Comparison of ENCODE assay signal across 1 cellular context in the genomic region with DNA sequence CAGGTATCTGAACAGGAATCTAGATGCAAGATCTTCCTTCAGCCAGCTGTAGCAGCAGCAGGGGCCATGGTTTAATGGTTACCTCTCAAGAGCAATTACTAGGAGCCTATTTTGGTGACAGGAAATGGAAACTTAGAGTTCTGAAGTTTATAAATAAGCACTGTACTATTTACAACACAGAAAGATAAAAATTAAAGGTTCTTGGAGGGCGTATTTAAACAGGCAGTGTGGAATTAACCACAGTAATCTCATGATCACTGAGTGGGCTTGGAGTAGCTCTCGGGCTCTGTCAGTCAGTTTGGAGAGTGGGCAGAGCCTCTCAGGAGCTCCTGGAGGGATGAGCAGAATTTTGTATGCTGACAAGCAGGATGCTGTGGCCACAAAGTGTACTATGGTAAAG.
TF ChIP-seq lines count a peak whose summit lies in the region.

No MANE protein-coding gene starts in this region.

TF ChIP-seq in GM12878, 131 proteins besides CTCF, POLR2A, EP300 and RAD21 (continued from another document):
- TF ChIP-seq POLR2AphosphoS2 (IDR thresholded peaks at IDR 0.05; ENCODE audit: low read depth, low read length) (no peak), TBL1XR1 (IDR thresholded peaks at IDR 0.05; ENCODE audit: low read depth, low read length) (peak; percentile 83; the same call in 1 of the 2 replicates), POLR2AphosphoS5 (IDR thresholded peaks at IDR 0.05; ENCODE audit: low read length) (no peak), IRF5 (IDR thresholded peaks at IDR 0.05; ENCODE audit: borderline replicate concordance) (no peak), ATF7 (IDR thresholded peaks at IDR 0.05; ENCODE audit: low read depth) (peak; percentile 56), CHD1 (IDR thresholded peaks at IDR 0.05; ENCODE audit: low read depth, low read length) (no peak), MLLT1 (IDR thresholded peaks at IDR 0.05) (no peak), YY1 (IDR thresholded peaks at IDR 0.05; ENCODE audit: low read depth, low read length) (peak; percentile 49; the same call in 1 of the 2 replicates), IRF4 (IDR thresholded peaks at IDR 0.05; ENCODE audit: low read depth, low read length) (no peak), POU2F2 (IDR thresholded peaks at IDR 0.05; ENCODE audit: borderline replicate concordance, low read depth, low read length) (no peak), ZNF217 (IDR thresholded peaks at IDR 0.05) (0 out of 2 replicates have a peak, but pooled peaks have one; percentile 59), ZNF24 (IDR thresholded peaks at IDR 0.05) (no peak), RUNX3 (IDR thresholded peaks at IDR 0.05; ENCODE audit: low read length) (peak; percentile 58), ZZZ3 (IDR thresholded peaks at IDR 0.05; ENCODE audit: control insufficient read depth, insufficient read length, low read depth) (no peak), FOXM1 (IDR thresholded peaks at IDR 0.05; ENCODE audit: low read depth, low read length) (peak; percentile 68; the same call in 1 of the 2 replicates), NBN (IDR thresholded peaks at IDR 0.05) (0 out of 2 replicates have a peak, but pooled peaks have one; percentile 25), NR2C1 (IDR thresholded peaks at IDR 0.05) (no peak), PKNOX1 (IDR thresholded peaks at IDR 0.05) (peak; percentile 67), ZSCAN29 (IDR thresholded peaks at IDR 0.05) (no peak), GATAD2B (conservative IDR thresholded peaks at IDR 0.05; ENCODE audit: low read depth) (peak; percentile 41; the same call in 1 of the 2 replicates)
- TF ChIP-seq, protein P1, sequence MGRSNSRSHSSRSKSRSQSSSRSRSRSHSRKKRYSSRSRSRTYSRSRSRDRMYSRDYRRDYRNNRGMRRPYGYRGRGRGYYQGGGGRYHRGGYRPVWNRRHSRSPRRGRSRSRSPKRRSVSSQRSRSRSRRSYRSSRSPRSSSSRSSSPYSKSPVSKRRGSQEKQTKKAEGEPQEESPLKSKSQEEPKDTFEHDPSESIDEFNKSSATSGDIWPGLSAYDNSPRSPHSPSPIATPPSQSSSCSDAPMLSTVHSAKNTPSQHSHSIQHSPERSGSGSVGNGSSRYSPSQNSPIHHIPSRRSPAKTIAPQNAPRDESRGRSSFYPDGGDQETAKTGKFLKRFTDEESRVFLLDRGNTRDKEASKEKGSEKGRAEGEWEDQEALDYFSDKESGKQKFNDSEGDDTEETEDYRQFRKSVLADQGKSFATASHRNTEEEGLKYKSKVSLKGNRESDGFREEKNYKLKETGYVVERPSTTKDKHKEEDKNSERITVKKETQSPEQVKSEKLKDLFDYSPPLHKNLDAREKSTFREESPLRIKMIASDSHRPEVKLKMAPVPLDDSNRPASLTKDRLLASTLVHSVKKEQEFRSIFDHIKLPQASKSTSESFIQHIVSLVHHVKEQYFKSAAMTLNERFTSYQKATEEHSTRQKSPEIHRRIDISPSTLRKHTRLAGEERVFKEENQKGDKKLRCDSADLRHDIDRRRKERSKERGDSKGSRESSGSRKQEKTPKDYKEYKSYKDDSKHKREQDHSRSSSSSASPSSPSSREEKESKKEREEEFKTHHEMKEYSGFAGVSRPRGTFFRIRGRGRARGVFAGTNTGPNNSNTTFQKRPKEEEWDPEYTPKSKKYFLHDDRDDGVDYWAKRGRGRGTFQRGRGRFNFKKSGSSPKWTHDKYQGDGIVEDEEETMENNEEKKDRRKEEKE (IDR thresholded peaks at IDR 0.05) = no peak
- TF ChIP-seq, protein P2, sequence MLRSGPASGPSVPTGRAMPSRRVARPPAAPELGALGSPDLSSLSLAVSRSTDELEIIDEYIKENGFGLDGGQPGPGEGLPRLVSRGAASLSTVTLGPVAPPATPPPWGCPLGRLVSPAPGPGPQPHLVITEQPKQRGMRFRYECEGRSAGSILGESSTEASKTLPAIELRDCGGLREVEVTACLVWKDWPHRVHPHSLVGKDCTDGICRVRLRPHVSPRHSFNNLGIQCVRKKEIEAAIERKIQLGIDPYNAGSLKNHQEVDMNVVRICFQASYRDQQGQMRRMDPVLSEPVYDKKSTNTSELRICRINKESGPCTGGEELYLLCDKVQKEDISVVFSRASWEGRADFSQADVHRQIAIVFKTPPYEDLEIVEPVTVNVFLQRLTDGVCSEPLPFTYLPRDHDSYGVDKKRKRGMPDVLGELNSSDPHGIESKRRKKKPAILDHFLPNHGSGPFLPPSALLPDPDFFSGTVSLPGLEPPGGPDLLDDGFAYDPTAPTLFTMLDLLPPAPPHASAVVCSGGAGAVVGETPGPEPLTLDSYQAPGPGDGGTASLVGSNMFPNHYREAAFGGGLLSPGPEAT (IDR thresholded peaks at IDR 0.05; ENCODE audit: low read depth) = peak; percentile 82
